ENCODE assay signal across 8 cellular contexts in genomic region chr13:102798653-102799543, GRCh38. TPM values are rescaled to one million over a fixed set of nuclear protein-coding genes. Genes with fewer than 3 reads are reported as not detected.
DNase-seq lines count a peak whose midpoint lies in the region; TF ChIP-seq lines count a peak whose summit lies in the region.

TSS of gene BIVM (plus strand) at chr13:102799119. CDS start at chr13:102807268, 8,149 bp downstream.
TSS of gene POGLUT2 (minus strand) at chr13:102798976. CDS start at chr13:102798670, 306 bp downstream.

- no peaks in the 10 kb centered on the region for H3K27me3 Mint-ChIP-seq in neural crest cell (ENCODE audit: low read depth)

- H3F3A ChIP-seq in MM.1S (ENCODE audit: insufficient read depth, low read length), result peaks cover 17% of the 10 kb centered on the region

- peak within 1 kb of the TSS; percentile 92 for H2AFZ ChIP-seq in MM.1S (ENCODE audit: low read length)

- H3K27me3 ChIP-seq in HAP-1 (ENCODE audit: low read depth) (no peaks in the 10 kb centered on the region), MM.1S (replicated peaks; ENCODE audit: insufficient read depth, low read length) (no peaks in the 10 kb centered on the region), SJSA1 (replicated peaks) (no peaks in the 10 kb centered on the region)

- in situ Hi-C loops in HAP-1 (cut with MboI; ENCODE audit: low sequenced_read_pairs), result no loop called here

- peaks cover 3% of the 10 kb centered on the region for H3K36me3 Mint-ChIP-seq in neural crest cell (ENCODE audit: low read depth)

- H3K4me1 ChIP-seq in HAP-1 (peaks cover 21% of the 10 kb centered on the region), MM.1S (ENCODE audit: low read length) (peaks cover 4% of the 10 kb centered on the region), SJSA1 (replicated peaks) (peaks cover 37% of the 10 kb centered on the region)

- peak within 1 kb of the TSS; percentile 84 for H3K27ac Mint-ChIP-seq in neural crest cell (ENCODE audit: unreplicated experiment)

- peak within 1 kb of the TSS; percentile 53; the same call in 1 of the 2 replicates for H3K27ac ChIP-seq in MM.1S (ENCODE audit: low read length)
- H3K27ac ChIP-seq in SJSA1, result peak within 1 kb of the TSS; percentile 61; the same call in 1 of the 2 replicates
- H3K27ac ChIP-seq in temporal lobe (ENCODE audit: low read depth, low read length), result peak within 1 kb of the TSS; percentile 61

- H3K9me3 ChIP-seq in HAP-1 (no peaks in the 10 kb centered on the region), MM.1S (replicated peaks; ENCODE audit: insufficient read depth, low read length) (no peaks in the 10 kb centered on the region), SJSA1 (replicated peaks) (no peaks in the 10 kb centered on the region)

- no peaks in the 10 kb centered on the region; the same call in 1 of the 2 replicates for H3K36me3 ChIP-seq in HAP-1 (replicated peaks)
- no peaks in the 10 kb centered on the region for H3K36me3 ChIP-seq in MM.1S (replicated peaks; ENCODE audit: insufficient read depth, low read length)
- peaks cover 30% of the 10 kb centered on the region for H3K36me3 ChIP-seq in SJSA1

- H3K4me3 ChIP-seq in HAP-1, result peak within 1 kb of the TSS; percentile 81
- H3K4me3 ChIP-seq in MM.1S (ENCODE audit: low read length), result peak within 1 kb of the TSS; percentile 99
- peak within 1 kb of the TSS; percentile 73 for H3K4me3 ChIP-seq in SJSA1

- H3K9ac ChIP-seq in MM.1S (ENCODE audit: low read length), result peak within 1 kb of the TSS; percentile 72

- peaks cover 36% of the 10 kb centered on the region for H3K4me1 Mint-ChIP-seq in neural crest cell

- peak within 1 kb of the TSS; percentile 92 for H3K4me2 ChIP-seq in MM.1S (ENCODE audit: low read depth, low read length)

- no peaks in the 10 kb centered on the region for H3K9me2 ChIP-seq in MM.1S (replicated peaks; ENCODE audit: insufficient read depth, low read length)

- H3K4me3 Mint-ChIP-seq in neural crest cell, result peak within 1 kb of the TSS; percentile 98

- peaks cover 55% of the 10 kb centered on the region for H3K79me2 ChIP-seq in MM.1S (ENCODE audit: low read length)

- H3K9me3 Mint-ChIP-seq in neural crest cell, result no peaks in the 10 kb centered on the region

- DNase-seq in GDM1 (lab: John Stamatoyannopoulos, UW) (peak; percentile 84), HAP-1 (ENCODE audit: low spot score in 2 of 2) (peak; percentile 93 to 95), MM.1S (peak; percentile 93), SJSA1 (ENCODE audit: low read depth in 1 of 2, low spot score in 2 of 2) (peak; percentile 97 to 99), foreskin melanocyte (peak; percentile 82), neural crest cell (ENCODE audit: low read depth, low spot score) (peak; percentile 80)
- DNase-seq in activated naive CD4-positive, alpha-beta T cell treated with Interleukin-2 at 50 U/mL for 16 hours, result peak; percentile 83

- TF ChIP-seq CTCF in MM.1S (IDR thresholded peaks at IDR 0.05; ENCODE audit: low read length) (no peak), neural crest cell (conservative IDR thresholded peaks at IDR 0.05) (no peak)

- H4K20me1 ChIP-seq in MM.1S (ENCODE audit: insufficient read depth, low read length), result no peaks in the 10 kb centered on the region

RNA-seq across cellular contexts. Expression of gene BIVM, which starts in this region (rescaled TPM):
- total RNA-seq in SJSA1 (2014; rRNA removed; shearing (Covaris generic)), result 22.3 and 64.9 TPM in 2 replicates
- total RNA-seq in neural crest cell, result 26.4 and 30.5 TPM in 2 replicates
- total RNA-seq in temporal lobe, result 49.2 TPM

RNA-seq across cellular contexts. Expression of gene POGLUT2, which starts in this region (rescaled TPM):
- total RNA-seq in SJSA1 (2014; rRNA removed; shearing (Covaris generic)), result 66.2 and 115 TPM in 2 replicates
- total RNA-seq in neural crest cell (29.9 and 31.1 TPM in 2 replicates), temporal lobe (7.9 TPM)

Comparison
In these comparisons a context has a peak if more than half of its experiments do, and no peak if none do; other contexts are left out.
1. Peak in every context shown above with its lines: DNase-seq, H3K4me3 ChIP-seq and H3K27ac ChIP-seq.